ENCODE assay signal across 17 cellular contexts in genomic region chr9:87212563-87213154, GRCh38.
A peak's percentile ranks its signal among the peaks of the same experiment; 100 is the strongest.
DNase-seq lines count a peak whose midpoint lies in the region; FAIRE-seq and TF ChIP-seq lines count a peak whose summit lies in the region.
"Had no signal": no experiment of that assay in that cellular context is flagged by ENCODE, and none has a peak within 500 bp of the region (broad histone marks: within the 10 kb centered on the region; RNA-seq: fewer than 3 reads in every experiment).

No MANE protein-coding gene starts in this region.

- WGBS in stomach, 5 donors, result 79 to 93% (median 89%) methylated on average over 3 of the region's 3 CpGs

- no peak overlapping the region for H3K9ac ChIP-seq in keratinocyte (ENCODE audit: control insufficient read depth, extremely low read depth, insufficient read depth, low read length)

- no peaks in the 10 kb centered on the region for H3K9me1 ChIP-seq in keratinocyte (ENCODE audit: control insufficient read depth, extremely low read depth, insufficient read depth, low read length)

- TF ChIP-seq CTCF in breast epithelium (IDR thresholded peaks at IDR 0.05) (no peak), keratinocyte (optimal IDR thresholded peaks at IDR 0.05 in 1 of 3, IDR thresholded peaks at IDR 0.05 in 1 of 3, conservative IDR thresholded peaks at IDR 0.05 in 1 of 3; ENCODE audit: extremely low read depth in 1 of 3, insufficient read depth in 2 of 3, low read length in 3 of 3) (no peak), stomach (IDR thresholded peaks at IDR 0.05) (no peak)

- TF ChIP-seq EP300 in stomach (IDR thresholded peaks at IDR 0.05), result no peak

- H2AFZ ChIP-seq in keratinocyte (ENCODE audit: control insufficient read depth, low read length), result no peak overlapping the region

- peak overlapping the region; percentile 40 for H3K4me2 ChIP-seq in keratinocyte (ENCODE audit: control insufficient read depth, extremely low read depth, insufficient read depth, low read depth, low read length)

- FAIRE-seq in keratinocyte (lab: Jason Lieb, UNC), result peak; percentile 92
- FAIRE-seq: A204.1 had no signal

- no peaks in the 10 kb centered on the region for H3K79me2 ChIP-seq in keratinocyte (ENCODE audit: control insufficient read depth, insufficient read depth, low read length)

- no peaks in the 10 kb centered on the region for H3K36me3 ChIP-seq in breast epithelium
- no peaks in the 10 kb centered on the region for H3K36me3 ChIP-seq in keratinocyte (ENCODE audit: control insufficient read depth in 2 of 2, extremely low read depth in 1 of 2, insufficient read depth in 2 of 2, low read length in 2 of 2)
- H3K36me3 ChIP-seq in stomach, result no peaks in the 10 kb centered on the region
- H3K36me3 ChIP-seq: left lung, SJSA1 had no signal

- H4K20me1 ChIP-seq in keratinocyte (ENCODE audit: control insufficient read depth, extremely low read depth, insufficient read depth, low read length), result no peaks in the 10 kb centered on the region

- dilution Hi-C loops in keratinocyte (cut with MboI; ENCODE audit: extremely low pct_ligation_motif_present, low sequenced_read_pairs), result no loop called here

- DNase-seq in A172 (ENCODE audit: low spot score) (peak; percentile 85), LHCN-M2 (ENCODE audit: low read depth) (peak; percentile 41), breast epithelium (ENCODE audit: low spot score in 2 of 2) (peak in 1 of 2 donors; percentile 30), keratinocyte (ENCODE audit: low read depth, low spot score) (peak; percentile 73), NCI-H1436 treated with DMSO at 0.1 percent for 48 hours (lab: John Stamatoyannopoulos, UW) (no peak), middle frontal gyrus (ENCODE audit: extremely low spot score, low spot score) (no peak), cortex of kidney (lab: John Stamatoyannopoulos, UW) (no peak), stomach (no peak)
- DNase-seq: CD8-positive, alpha-beta T cell; foreskin melanocyte; left lung; NCI-H2029 treated with DMSO at 0.1 percent for 48 hours; NCI-H774; testis had no signal

- H3K9me3 ChIP-seq in breast epithelium (no peaks in the 10 kb centered on the region), keratinocyte (ENCODE audit: control insufficient read depth, low read depth, low read length) (no peaks in the 10 kb centered on the region), stomach (no peaks in the 10 kb centered on the region)
- H3K9me3 ChIP-seq: left lung, SJSA1, testis had no signal

- no peaks in the 10 kb centered on the region for H3K4me1 ChIP-seq in breast epithelium
- H3K4me1 ChIP-seq in keratinocyte (ENCODE audit: control insufficient read depth, extremely low read depth, insufficient read depth, low read length), result peaks cover 22% of the 10 kb centered on the region
- H3K4me1 ChIP-seq in stomach, result no peaks in the 10 kb centered on the region
- H3K4me1 ChIP-seq: left lung, testis had no signal

- TF ChIP-seq POLR2A in breast epithelium (IDR thresholded peaks at IDR 0.05) (no peak), stomach (IDR thresholded peaks at IDR 0.05) (no peak)

- no peak overlapping the region for H3K4me3 ChIP-seq in breast epithelium
- H3K4me3 ChIP-seq in keratinocyte (ENCODE audit: control insufficient read depth in 2 of 3, extremely low read depth in 1 of 3, insufficient read depth in 2 of 3, low read depth in 1 of 3, low read length in 3 of 3), result no peak overlapping the region
- no peak overlapping the region for H3K4me3 ChIP-seq in stomach
- H3K4me3 ChIP-seq: coronary artery, left lung, SJSA1, testis had no signal

- H3K27ac ChIP-seq in breast epithelium (peak overlapping the region; percentile 51 to 69), keratinocyte (ENCODE audit: control insufficient read depth, insufficient read depth, low read length) (peak overlapping the region; percentile 34), stomach (no peak overlapping the region)
- H3K27ac ChIP-seq: coronary artery, left lung, SJSA1, testis had no signal

- H3K27me3 ChIP-seq in breast epithelium (no peaks in the 10 kb centered on the region), keratinocyte (ENCODE audit: control insufficient read depth, extremely low read depth, insufficient read depth, low read length) (no peaks in the 10 kb centered on the region), stomach (no peaks in the 10 kb centered on the region)
- H3K27me3 ChIP-seq: left lung, SJSA1, testis had no signal

- intact Hi-C loops in breast epithelium (cut with DNase I; ENCODE audit: low total_unique reads) (no loop called here), stomach (cut with DNase I; ENCODE audit: low total_unique reads) (no loop called here)

Comparison
In these comparisons a context has a peak if more than half of its experiments do, and no peak if none do; other contexts are left out.
1. DNase-seq: peak in A172 (single experiment), LHCN-M2 (single experiment) and keratinocyte (single experiment); none in NCI-H1436 treated with DMSO at 0.1 percent for 48 hours (single experiment), middle frontal gyrus (single experiment), cortex of kidney (single experiment) and stomach (single experiment).
2. H3K27ac ChIP-seq: peak in breast epithelium (2 of 2) and keratinocyte (single experiment); none in stomach (0 of 5).